25 cellular contexts compared by ENCODE assay signal in genomic region chr4:185382754-185383153, GRCh38.
"Had no signal": no experiment of that assay in that cellular context is flagged by ENCODE, and none has a peak within 500 bp of the region (broad histone marks: within the 10 kb centered on the region; RNA-seq: fewer than 3 reads in every experiment).

No MANE protein-coding gene starts in this region.

- H3K27me3 ChIP-seq: colonic mucosa, esophagus squamous epithelium, gastrocnemius medialis had no signal

- FAIRE-seq: endometrium, islet of Langerhans had no signal

- DNase-seq: cortex of kidney; effector CD8-positive, alpha-beta T cell; effector memory CD8-positive, alpha-beta T cell; endodermal cell; erythroblast; esophagus squamous epithelium; foreskin fibroblast; foreskin melanocyte; gastrocnemius medialis; glutamatergic neuron; head of caudate nucleus; heart right ventricle; hippocampal formation; left cardiac atrium; left lung; left ventricle myocardium superior; lower lobe of right lung; mesenchymal stem cell; naive B cell had no signal

- ATAC-seq: effector memory CD8-positive, alpha-beta T cell; gastrocnemius medialis; heart right ventricle; left cardiac atrium; left ventricle myocardium superior had no signal

- H3K4me3 Mint-ChIP-seq: dendritic cell treated with granulocyte-macrophage colony-stimulating factor and Interleukin-4, amounts not matched to agents 40 ng/mL and 50 ng/mL, for 4 days; effector memory CD8-positive, alpha-beta T cell; endodermal cell; mesothelial cell of epicardium; naive B cell had no signal

- H3K4me3 ChIP-seq: colonic mucosa, esophagus squamous epithelium, gastrocnemius medialis, heart right ventricle, left lung, lower lobe of right lung, mucosa of descending colon had no signal

- H3K27ac Mint-ChIP-seq: dendritic cell treated with granulocyte-macrophage colony-stimulating factor and Interleukin-4, amounts not matched to agents 40 ng/mL and 50 ng/mL, for 4 days; effector memory CD8-positive, alpha-beta T cell; endodermal cell; mesothelial cell of epicardium; naive B cell had no signal

- H3K36me3 ChIP-seq: colonic mucosa, esophagus squamous epithelium, gastrocnemius medialis, heart right ventricle, lower lobe of right lung had no signal

- H3K4me1 Mint-ChIP-seq: endodermal cell had no signal

- H3K27ac ChIP-seq: colonic mucosa, gastrocnemius medialis, heart right ventricle, left lung, lower lobe of right lung had no signal

- H3K9me3 ChIP-seq: colonic mucosa, esophagus squamous epithelium, gastrocnemius medialis, left lung, mucosa of descending colon had no signal

- H3K27me3 Mint-ChIP-seq: effector memory CD8-positive, alpha-beta T cell had no signal

- H3K4me1 ChIP-seq: colonic mucosa had no signal
